Comparison of ENCODE assay signal across 14 cellular contexts in the genomic region with DNA sequence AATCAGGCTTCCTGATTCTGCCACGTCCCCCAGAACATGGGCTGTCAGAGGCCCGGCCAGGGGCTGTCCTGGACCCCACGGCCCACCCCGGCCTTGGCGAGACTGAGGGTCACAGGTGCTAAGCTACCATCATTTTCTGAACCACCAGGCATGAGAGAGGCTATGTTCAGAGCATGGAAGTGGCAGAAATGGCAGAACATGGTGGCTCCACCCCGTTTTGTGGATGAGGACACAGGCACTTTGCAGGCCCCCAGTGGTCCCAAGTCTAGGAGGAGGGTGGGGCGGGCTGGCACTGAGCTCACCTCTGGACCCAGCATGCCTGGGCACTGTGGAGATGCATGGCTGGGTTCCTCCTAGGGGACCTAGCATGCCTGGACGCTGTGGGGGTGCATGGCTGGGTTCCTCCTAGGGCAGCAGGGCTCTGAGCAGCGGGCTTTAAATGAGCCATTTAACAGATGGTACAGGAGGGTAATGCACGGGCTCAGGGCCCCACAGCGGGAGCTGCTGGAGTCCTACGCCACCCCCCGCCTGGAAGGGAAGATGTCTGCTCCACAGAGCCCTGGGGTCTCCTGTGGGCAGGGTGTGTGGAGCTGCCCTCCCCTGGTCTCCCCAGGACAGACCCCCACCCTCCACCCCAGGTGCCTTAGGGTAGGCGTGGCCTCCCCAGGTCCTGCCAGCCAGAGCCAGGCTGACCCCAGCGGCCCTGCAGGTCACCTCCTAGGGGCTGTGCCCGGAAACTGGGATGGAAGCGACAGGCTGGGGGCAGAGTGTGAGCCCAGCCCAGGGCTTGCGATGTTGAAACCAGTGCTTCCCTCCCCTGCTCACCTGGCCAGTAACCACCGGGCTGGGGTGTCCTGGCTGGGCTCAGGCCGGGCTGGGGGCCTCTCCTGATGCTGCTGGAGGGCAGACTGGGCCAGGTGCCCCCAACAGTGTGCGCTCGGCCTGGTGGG. TPM values are rescaled to one million over a fixed set of nuclear protein-coding genes. Genes with fewer than 3 reads are reported as not detected.
DNase-seq lines count a peak whose midpoint lies in the region; ATAC-seq and TF ChIP-seq lines count a peak whose summit lies in the region.
"Had no signal": no experiment of that assay in that cellular context is flagged by ENCODE, and none has a peak within 500 bp of the region (broad histone marks: within the 10 kb centered on the region; RNA-seq: fewer than 3 reads in every experiment).

No MANE protein-coding gene starts in this region.

- H3K27me3 Mint-ChIP-seq in nephron progenitor cell (ENCODE audit: low read depth, poor library complexity) (peaks cover 7% of the 10 kb centered on the region), neural progenitor cell (ENCODE audit: insufficient read depth, low read depth) (peaks cover 15% of the 10 kb centered on the region)

- no peaks in the 10 kb centered on the region for H4K20me1 ChIP-seq in neural progenitor cell (ENCODE audit: low read depth)

- peak overlapping the region; percentile 26 for H3K27ac Mint-ChIP-seq in nephron progenitor cell
- no peak overlapping the region for H3K27ac Mint-ChIP-seq in neural progenitor cell
- H3K27ac Mint-ChIP-seq: activated naive CD8-positive, alpha-beta T cell had no signal

- no peak overlapping the region for H3K4me2 ChIP-seq in neural progenitor cell

- H3K9me3 Mint-ChIP-seq in nephron progenitor cell (peaks cover 12% of the 10 kb centered on the region), neural progenitor cell (peaks cover 7% of the 10 kb centered on the region)

- no peak for ATAC-seq in HG03520 (IDR thresholded peaks at IDR 0.05; ENCODE audit: unreplicated experiment)

- H2AFZ ChIP-seq in neural progenitor cell (replicated peaks): no peak overlapping the region

- no peaks in the 10 kb centered on the region for H3F3A ChIP-seq in neural progenitor cell (ENCODE audit: low read depth)

- H3K9me3 ChIP-seq in HUES48 (ENCODE audit: control insufficient read depth, insufficient read depth, low read length) (peaks cover 12% of the 10 kb centered on the region), neural progenitor cell (ENCODE audit: low read depth) (no peaks in the 10 kb centered on the region)
- H3K9me3 ChIP-seq: ovary had no signal

- H3K27ac ChIP-seq in HUES48 (ENCODE audit: low read depth, low read length) (peak overlapping the region; percentile 28), brain microvascular endothelial cell (peak overlapping the region; percentile 40), neural progenitor cell (no peak overlapping the region)
- H3K27ac ChIP-seq: ovary had no signal

- peaks cover 5% of the 10 kb centered on the region for H3K4me1 Mint-ChIP-seq in nephron progenitor cell
- peaks cover 4% of the 10 kb centered on the region for H3K4me1 Mint-ChIP-seq in neural progenitor cell

- H3K27me3 ChIP-seq in HUES48 (ENCODE audit: control insufficient read depth, insufficient read depth, low read length): no peaks in the 10 kb centered on the region
- no peaks in the 10 kb centered on the region for H3K27me3 ChIP-seq in brain microvascular endothelial cell (replicated peaks)
- no peaks in the 10 kb centered on the region for H3K27me3 ChIP-seq in neural progenitor cell
- H3K27me3 ChIP-seq: ovary had no signal

- H3K79me2 ChIP-seq in neural progenitor cell (ENCODE audit: low read depth): no peaks in the 10 kb centered on the region

- H3K4me1 ChIP-seq in HUES48 (ENCODE audit: control insufficient read depth, insufficient read depth, low read length) (no peaks in the 10 kb centered on the region), neural progenitor cell (no peaks in the 10 kb centered on the region)

- DNase-seq in D341Med (ENCODE audit: low spot score) (peak; percentile 39), brain microvascular endothelial cell (no peak), nephron progenitor cell (no peak), NCI-H748 (lab: John Stamatoyannopoulos, UW; ENCODE audit: unreplicated experiment) (no peak), neural progenitor cell (ENCODE audit: low spot score) (no peak), dermis blood vessel endothelial cell (no peak)
- DNase-seq: COR-L47, cortex of kidney, foreskin melanocyte, NCI-H524 treated with DMSO at 0.1 percent for 48 hours had no signal

- no peaks in the 10 kb centered on the region for H3K36me3 ChIP-seq in HUES48 (ENCODE audit: control insufficient read depth, insufficient read depth, low read length)
- no peaks in the 10 kb centered on the region for H3K36me3 ChIP-seq in brain microvascular endothelial cell (replicated peaks)
- H3K36me3 ChIP-seq in neural progenitor cell: no peaks in the 10 kb centered on the region
- H3K36me3 ChIP-seq: ovary had no signal

- H3K36me3 Mint-ChIP-seq in nephron progenitor cell (ENCODE audit: low read depth) (no peaks in the 10 kb centered on the region), neural progenitor cell (no peaks in the 10 kb centered on the region)
- H3K36me3 Mint-ChIP-seq: activated naive CD8-positive, alpha-beta T cell had no signal

- H3K9ac ChIP-seq in HUES48 (ENCODE audit: low read depth, low read length): no peak overlapping the region
- no peak overlapping the region for H3K9ac ChIP-seq in neural progenitor cell

- TF ChIP-seq CTCF in brain microvascular endothelial cell (IDR thresholded peaks at IDR 0.05; ENCODE audit: low read depth, low read length, missing control alignments): no peak
- no peak for TF ChIP-seq CTCF in nephron progenitor cell (IDR thresholded peaks at IDR 0.05)
- TF ChIP-seq CTCF in neural progenitor cell (IDR thresholded peaks at IDR 0.05): no peak

- H3K4me3 ChIP-seq in HUES48 (ENCODE audit: low read depth, low read length) (no peak overlapping the region), brain microvascular endothelial cell (ENCODE audit: low read depth, low read length) (no peak overlapping the region), neural progenitor cell (no peak overlapping the region)
- H3K4me3 ChIP-seq: ovary had no signal

- no peak overlapping the region for H3K4me3 Mint-ChIP-seq in nephron progenitor cell
- H3K4me3 Mint-ChIP-seq in neural progenitor cell: no peak overlapping the region
- H3K4me3 Mint-ChIP-seq: activated naive CD8-positive, alpha-beta T cell had no signal

- in situ Hi-C loops in brain microvascular endothelial cell (cut with HindIII; ENCODE audit: low pct_ligation_motif_present, low sequenced_read_pairs): no loop called here

RNA-seq across cellular contexts. Expression of gene MUC5AC, which starts 6.1 kb away (rescaled TPM):
- total RNA-seq in neural progenitor cell (ENCODE audit: low replicate concordance) (not detected in 2 replicates), dermis blood vessel endothelial cell (not detected in 2 replicates)
